Comparison of ENCODE assay signal across 1 cellular context in the genomic region with DNA sequence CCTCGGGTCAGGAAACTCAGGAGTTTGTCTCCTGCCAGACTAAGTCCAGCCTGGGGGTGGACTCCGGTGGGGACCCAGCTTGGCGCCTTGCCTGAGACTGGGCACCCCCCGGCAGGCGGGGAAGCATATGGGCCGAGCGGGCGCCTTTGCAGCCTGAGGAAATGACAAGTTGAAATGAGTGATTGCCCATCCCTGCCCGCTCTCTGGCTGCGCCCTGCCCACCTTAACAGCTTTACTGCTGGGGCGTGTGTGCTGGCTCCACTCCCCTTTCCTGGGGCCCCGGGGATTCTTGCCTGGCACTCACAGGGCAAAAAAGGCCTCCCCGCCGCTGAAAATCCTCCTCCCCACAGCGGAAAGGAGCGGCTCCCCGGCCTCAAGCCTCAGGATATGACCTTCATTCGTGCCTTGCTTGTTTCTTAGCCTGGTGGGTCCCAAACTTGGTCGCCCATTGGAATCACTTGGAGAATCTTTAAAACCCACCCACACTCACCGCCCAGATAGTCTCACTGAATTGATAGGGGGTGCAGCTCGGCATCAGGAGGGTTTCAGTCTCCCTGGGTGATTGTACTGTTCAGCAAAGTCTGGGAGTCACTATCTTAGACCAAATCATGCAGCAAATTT.
TF ChIP-seq lines count a peak whose summit lies in the region.

No MANE protein-coding gene starts in this region.

TF ChIP-seq in HepG2, 621 proteins besides CTCF, POLR2A, EP300 and RAD21:
- no peak for TF ChIP-seq RCOR2 (CRISPR knock-in tag; IDR thresholded peaks at IDR 0.05)
- TF ChIP-seq, protein P1, sequence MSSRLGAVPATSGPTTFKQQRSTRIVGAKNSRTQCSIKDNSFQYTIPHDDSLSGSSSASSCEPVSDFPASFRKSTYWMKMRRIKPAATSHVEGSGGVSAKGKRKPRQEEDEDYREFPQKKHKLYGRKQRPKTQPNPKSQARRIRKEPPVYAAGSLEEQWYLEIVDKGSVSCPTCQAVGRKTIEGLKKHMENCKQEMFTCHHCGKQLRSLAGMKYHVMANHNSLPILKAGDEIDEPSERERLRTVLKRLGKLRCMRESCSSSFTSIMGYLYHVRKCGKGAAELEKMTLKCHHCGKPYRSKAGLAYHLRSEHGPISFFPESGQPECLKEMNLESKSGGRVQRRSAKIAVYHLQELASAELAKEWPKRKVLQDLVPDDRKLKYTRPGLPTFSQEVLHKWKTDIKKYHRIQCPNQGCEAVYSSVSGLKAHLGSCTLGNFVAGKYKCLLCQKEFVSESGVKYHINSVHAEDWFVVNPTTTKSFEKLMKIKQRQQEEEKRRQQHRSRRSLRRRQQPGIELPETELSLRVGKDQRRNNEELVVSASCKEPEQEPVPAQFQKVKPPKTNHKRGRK (CRISPR knock-in tag; IDR thresholded peaks at IDR 0.05), result peak; percentile 40; the same call in 1 of the 2 replicates
